12 cellular contexts compared by ENCODE assay signal in genomic region chr7:73999664-74000420, GRCh38. TPM values are rescaled to one million over a fixed set of nuclear protein-coding genes. Genes with fewer than 3 reads are reported as not detected.
DNase-seq lines count a peak whose midpoint lies in the region; TF ChIP-seq lines count a peak whose summit lies in the region.
"Had no signal": no experiment of that assay in that cellular context is flagged by ENCODE, and none has a peak within 500 bp of the region (broad histone marks: within the 10 kb centered on the region; RNA-seq: fewer than 3 reads in every experiment).

No MANE protein-coding gene starts in this region.

- in situ Hi-C loops in astrocyte of the cerebellum (cut with HindIII; ENCODE audit: low sequenced_read_pairs), result loop anchor here (5.0 kb wide), 1 partner anchor 33 kb away; no protein-coding TSS in a partner anchor

- H3K27ac ChIP-seq in stomach, result peak overlapping the region in 4 of 5 donors; percentile 56 to 86 (median 78)
- H3K27ac ChIP-seq: VCaP had no signal

- H3K4me3 ChIP-seq in astrocyte of the cerebellum (ENCODE audit: low read depth, low read length), result no peak overlapping the region
- no peak overlapping the region for H3K4me3 ChIP-seq in stomach

- no peak for TF ChIP-seq CTCF in astrocyte of the cerebellum (IDR thresholded peaks at IDR 0.05; ENCODE audit: low read depth, low read length, missing control alignments)
- TF ChIP-seq CTCF in stomach (IDR thresholded peaks at IDR 0.05), result no peak

- H3K27me3 ChIP-seq in stomach, result no peaks in the 10 kb centered on the region

- no peaks in the 10 kb centered on the region for H3K36me3 ChIP-seq in stomach

- 37 to 49% (median 42%) methylated on average over 25 to 26 of the region's 26 CpGs for WGBS in stomach, 5 donors

- no peak for TF ChIP-seq EP300 in stomach (IDR thresholded peaks at IDR 0.05)

- peaks cover 0 to 6% (median 3%) of the 10 kb centered on the region in 4 donors for H3K9me3 ChIP-seq in stomach
- H3K9me3 ChIP-seq: Caco-2 had no signal

- DNase-seq in GM04504 (ENCODE audit: low read depth), result peak; percentile 87
- peak; percentile 96 for DNase-seq in astrocyte of the cerebellum (ENCODE audit: low read depth)
- peak; percentile 95 for DNase-seq in hepatic stellate cell (ENCODE audit: low spot score)
- DNase-seq in stomach, result peak; percentile 66
- DNase-seq in NCI-H1048 (lab: John Stamatoyannopoulos, UW), result no peak
- no peak for DNase-seq in HUDEP-2 (lab: John Stamatoyannopoulos, UW; ENCODE audit: unreplicated experiment in 76 of 76)
- no peak for DNase-seq in pons (ENCODE audit: low spot score)
- no peak for DNase-seq in head of caudate nucleus
- DNase-seq: activated T-cell treated with anti-CD3 and anti-CD28 coated beads, Interleukin-2, amount 50 U/mL, for 24 hours; Caco-2; hypothalamus had no signal

- intact Hi-C loops in stomach (cut with DNase I; ENCODE audit: low total_unique reads) (no loop called here), head of caudate nucleus (cut with DNase I) (no loop called here)

- TF ChIP-seq POLR2A in stomach (IDR thresholded peaks at IDR 0.05), result no peak

- H3K4me1 ChIP-seq in stomach, result peaks cover 14 to 62% (median 40%) of the 10 kb centered on the region in 4 donors
- H3K4me1 ChIP-seq: Caco-2 had no signal

RNA-seq across cellular contexts. Expression of gene ELN, which starts 28.1 kb away (rescaled TPM):
- total RNA-seq in stomach, result 100 to 1,000 TPM in 3 of 5 donors, 10 to 100 TPM in 2; 30.3 to 274 (median 122) TPM
- polyA plus RNA-seq in stomach, result 10 to 100 TPM; 19.4 to 57.6 (median 28.8) TPM
- total RNA-seq: Caco-2 had no signal

Comparison
In these comparisons a context has a peak if more than half of its experiments do, and no peak if none do; other contexts are left out.
1. DNase-seq: peak in GM04504 (single experiment), astrocyte of the cerebellum (single experiment), hepatic stellate cell (single experiment) and stomach (single experiment); none in NCI-H1048 (single experiment), HUDEP-2 (0 of 76), pons (single experiment) and head of caudate nucleus (0 of 42).